Comparison of ENCODE assay signal across 1 cellular context in the genomic region with DNA sequence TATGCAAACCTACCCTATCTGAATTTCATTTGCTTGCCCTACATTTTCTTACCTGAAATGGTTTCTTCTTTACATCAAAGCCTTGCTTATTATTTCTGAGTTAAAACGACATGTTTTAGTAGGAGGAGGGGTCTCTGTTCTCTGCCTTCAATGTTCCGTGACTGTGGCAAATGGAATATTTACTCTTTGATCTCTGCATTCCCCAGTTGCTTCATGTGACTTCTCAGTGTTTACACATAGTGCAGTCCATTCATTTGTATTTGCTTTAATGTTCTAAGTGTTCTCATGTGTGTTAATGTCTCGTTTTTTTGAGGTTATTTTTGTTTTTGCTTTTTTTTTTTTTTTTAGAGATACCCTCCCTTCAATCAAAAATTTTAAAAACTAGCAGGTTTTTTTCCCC.
TF ChIP-seq lines count a peak whose summit lies in the region.

No MANE protein-coding gene starts in this region.

TF ChIP-seq in HepG2, 621 proteins besides CTCF, POLR2A, EP300 and RAD21 (continued from another document):
- TF ChIP-seq, protein P1, sequence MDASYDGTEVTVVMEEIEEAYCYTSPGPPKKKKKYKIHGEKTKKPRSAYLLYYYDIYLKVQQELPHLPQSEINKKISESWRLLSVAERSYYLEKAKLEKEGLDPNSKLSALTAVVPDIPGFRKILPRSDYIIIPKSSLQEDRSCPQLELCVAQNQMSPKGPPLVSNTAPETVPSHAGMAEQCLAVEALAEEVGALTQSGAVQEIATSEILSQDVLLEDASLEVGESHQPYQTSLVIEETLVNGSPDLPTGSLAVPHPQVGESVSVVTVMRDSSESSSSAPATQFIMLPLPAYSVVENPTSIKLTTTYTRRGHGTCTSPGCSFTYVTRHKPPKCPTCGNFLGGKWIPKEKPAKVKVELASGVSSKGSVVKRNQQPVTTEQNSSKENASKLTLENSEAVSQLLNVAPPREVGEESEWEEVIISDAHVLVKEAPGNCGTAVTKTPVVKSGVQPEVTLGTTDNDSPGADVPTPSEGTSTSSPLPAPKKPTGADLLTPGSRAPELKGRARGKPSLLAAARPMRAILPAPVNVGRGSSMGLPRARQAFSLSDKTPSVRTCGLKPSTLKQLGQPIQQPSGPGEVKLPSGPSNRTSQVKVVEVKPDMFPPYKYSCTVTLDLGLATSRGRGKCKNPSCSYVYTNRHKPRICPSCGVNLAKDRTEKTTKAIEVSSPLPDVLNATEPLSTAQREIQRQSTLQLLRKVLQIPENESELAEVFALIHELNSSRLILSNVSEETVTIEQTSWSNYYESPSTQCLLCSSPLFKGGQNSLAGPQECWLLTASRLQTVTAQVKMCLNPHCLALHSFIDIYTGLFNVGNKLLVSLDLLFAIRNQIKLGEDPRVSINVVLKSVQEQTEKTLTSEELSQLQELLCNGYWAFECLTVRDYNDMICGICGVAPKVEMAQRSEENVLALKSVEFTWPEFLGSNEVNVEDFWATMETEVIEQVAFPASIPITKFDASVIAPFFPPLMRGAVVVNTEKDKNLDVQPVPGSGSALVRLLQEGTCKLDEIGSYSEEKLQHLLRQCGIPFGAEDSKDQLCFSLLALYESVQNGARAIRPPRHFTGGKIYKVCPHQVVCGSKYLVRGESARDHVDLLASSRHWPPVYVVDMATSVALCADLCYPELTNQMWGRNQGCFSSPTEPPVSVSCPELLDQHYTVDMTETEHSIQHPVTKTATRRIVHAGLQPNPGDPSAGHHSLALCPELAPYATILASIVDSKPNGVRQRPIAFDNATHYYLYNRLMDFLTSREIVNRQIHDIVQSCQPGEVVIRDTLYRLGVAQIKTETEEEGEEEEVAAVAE (CRISPR knock-in tag; IDR thresholded peaks at IDR 0.05; ENCODE audit: borderline replicate concordance): no peak
- TF ChIP-seq, protein P2, sequence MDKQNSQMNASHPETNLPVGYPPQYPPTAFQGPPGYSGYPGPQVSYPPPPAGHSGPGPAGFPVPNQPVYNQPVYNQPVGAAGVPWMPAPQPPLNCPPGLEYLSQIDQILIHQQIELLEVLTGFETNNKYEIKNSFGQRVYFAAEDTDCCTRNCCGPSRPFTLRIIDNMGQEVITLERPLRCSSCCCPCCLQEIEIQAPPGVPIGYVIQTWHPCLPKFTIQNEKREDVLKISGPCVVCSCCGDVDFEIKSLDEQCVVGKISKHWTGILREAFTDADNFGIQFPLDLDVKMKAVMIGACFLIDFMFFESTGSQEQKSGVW (CRISPR knock-in tag; IDR thresholded peaks at IDR 0.05; ENCODE audit: borderline replicate concordance): no peak
